9 cellular contexts compared by ENCODE assay signal in genomic region chr11:128906185-128907065, GRCh38. TPM values are rescaled to one million over a fixed set of nuclear protein-coding genes. Genes with fewer than 3 reads are reported as not detected.
DNase-seq lines count a peak whose midpoint lies in the region; ATAC-seq and TF ChIP-seq lines count a peak whose summit lies in the region.
"Had no signal": no experiment of that assay in that cellular context is flagged by ENCODE, and none has a peak within 500 bp of the region (broad histone marks: within the 10 kb centered on the region; RNA-seq: fewer than 3 reads in every experiment).

No MANE protein-coding gene starts in this region.

- 76% methylated on average over 8 of the region's 8 CpGs for WGBS in esophagus muscularis mucosa

- DNase-seq in CD8-positive, alpha-beta T cell = no peak
- DNase-seq in Peyer's patch (no peak), esophagus muscularis mucosa (ENCODE audit: extremely low spot score) (no peak), RKO (ENCODE audit: low spot score) (no peak), Karpas-422 (no peak), NCI-H1417 (lab: John Stamatoyannopoulos, UW) (no peak)

- peaks cover 21% of the 10 kb centered on the region for H3K4me1 Mint-ChIP-seq in CD8-positive, alpha-beta T cell (ENCODE audit: low read depth)
- H3K4me1 Mint-ChIP-seq in nephron = peaks cover 32% of the 10 kb centered on the region

- no peak overlapping the region for H3K4me2 ChIP-seq in Karpas-422 (ENCODE audit: low read depth, low read length, poor library complexity, severe bottlenecking)

- H4K20me1 ChIP-seq in Karpas-422 (ENCODE audit: insufficient read depth, low read depth, low read length) = no peaks in the 10 kb centered on the region

- H3K9ac ChIP-seq in Karpas-422 (ENCODE audit: low read length) = no peak overlapping the region

- peak overlapping the region; percentile 79 for H3K4me3 Mint-ChIP-seq in CD8-positive, alpha-beta T cell
- peak overlapping the region; percentile 75 to 81 (median 80) for H3K4me3 Mint-ChIP-seq in nephron

- no peak overlapping the region for H2AFZ ChIP-seq in Karpas-422 (ENCODE audit: low read length)

- peak overlapping the region; percentile 60 for H3K4me3 ChIP-seq in CD8-positive, alpha-beta T cell (ENCODE audit: low read depth, low read length)
- H3K4me3 ChIP-seq in Peyer's patch = peak overlapping the region; percentile 36 to 62 (median 58)
- H3K4me3 ChIP-seq in esophagus muscularis mucosa = peak overlapping the region; percentile 58 to 67 (median 60)
- no peak overlapping the region for H3K4me3 ChIP-seq in Karpas-422 (ENCODE audit: low read length)

- no peaks in the 10 kb centered on the region for H3K27me3 ChIP-seq in CD8-positive, alpha-beta T cell (ENCODE audit: insufficient read depth, low read length)
- no peaks in the 10 kb centered on the region for H3K27me3 ChIP-seq in Peyer's patch
- H3K27me3 ChIP-seq in esophagus muscularis mucosa = peaks cover 0 to 22% (median 0%) of the 10 kb centered on the region in 4 donors
- no peaks in the 10 kb centered on the region for H3K27me3 ChIP-seq in Karpas-422 (ENCODE audit: low read length)

- H3K27ac Mint-ChIP-seq in CD8-positive, alpha-beta T cell = no peak overlapping the region
- no peak overlapping the region for H3K27ac Mint-ChIP-seq in nephron

- peaks cover 7% of the 10 kb centered on the region for H3K4me1 ChIP-seq in CD8-positive, alpha-beta T cell (ENCODE audit: insufficient read depth, low read length)
- peaks cover 0 to 22% (median 3%) of the 10 kb centered on the region in 4 donors for H3K4me1 ChIP-seq in Peyer's patch
- H3K4me1 ChIP-seq in esophagus muscularis mucosa = peaks cover 23 to 51% (median 28%) of the 10 kb centered on the region in 4 donors
- H3K4me1 ChIP-seq in Karpas-422 (ENCODE audit: low read length) = no peaks in the 10 kb centered on the region

- CTCF ChIA-PET in CD8-positive, alpha-beta T cell (lab: Charles Lee) = interaction anchor here (0.6 to 6.5 kb wide), 9 partner anchors 8 to 877 kb away, joined by 3 to 91 read pairs (median 4); partner anchors contain the start of gene KCNJ5

- H3K36me3 Mint-ChIP-seq in CD8-positive, alpha-beta T cell = no peaks in the 10 kb centered on the region
- H3K36me3 Mint-ChIP-seq in nephron (ENCODE audit: low read depth) = no peaks in the 10 kb centered on the region

- POLR2A ChIA-PET in CD8-positive, alpha-beta T cell (lab: Charles Lee) = interaction anchor here (1.0 kb wide), 1 partner anchor 70 kb away, joined by 3 read pairs; no protein-coding TSS in a partner anchor

- H3K9me3 Mint-ChIP-seq in CD8-positive, alpha-beta T cell = no peaks in the 10 kb centered on the region
- H3K9me3 Mint-ChIP-seq in nephron = no peaks in the 10 kb centered on the region

- no peaks in the 10 kb centered on the region for H3K9me2 ChIP-seq in Karpas-422 (replicated peaks; ENCODE audit: insufficient read depth, low read length)

- no peaks in the 10 kb centered on the region for H3K36me3 ChIP-seq in CD8-positive, alpha-beta T cell (ENCODE audit: insufficient read depth, low read length)
- H3K36me3 ChIP-seq in Peyer's patch (no peaks in the 10 kb centered on the region), esophagus muscularis mucosa (no peaks in the 10 kb centered on the region), Karpas-422 (ENCODE audit: insufficient read depth, low read length) (no peaks in the 10 kb centered on the region)

- TF ChIP-seq POLR2A in Peyer's patch (IDR thresholded peaks at IDR 0.05) (no peak), esophagus muscularis mucosa (IDR thresholded peaks at IDR 0.05; ENCODE audit: low read depth) (no peak)

- TF ChIP-seq CTCF in CD8-positive, alpha-beta T cell (IDR thresholded peaks at IDR 0.05) = peak; percentile 28
- TF ChIP-seq CTCF in Peyer's patch (IDR thresholded peaks at IDR 0.05) = no peak
- no peak for TF ChIP-seq CTCF in esophagus muscularis mucosa (IDR thresholded peaks at IDR 0.05)
- TF ChIP-seq CTCF in nephron (IDR thresholded peaks at IDR 0.05; ENCODE audit: unreplicated experiment in 3 of 3) = peak in 1 of 3 experiments; percentile 21

- H3K79me2 ChIP-seq in Karpas-422 (ENCODE audit: low read length) = no peaks in the 10 kb centered on the region

- H3K27ac ChIP-seq in CD8-positive, alpha-beta T cell (ENCODE audit: low read depth, low read length) = no peak overlapping the region
- peak overlapping the region in 1 of 4 donors; percentile 54 for H3K27ac ChIP-seq in Peyer's patch
- peak overlapping the region; percentile 44 to 68 (median 59) for H3K27ac ChIP-seq in esophagus muscularis mucosa (replicated peaks in 1 of 4)
- H3K27ac ChIP-seq in Karpas-422 (ENCODE audit: low read length) = no peak overlapping the region

- H3K27me3 Mint-ChIP-seq in CD8-positive, alpha-beta T cell (ENCODE audit: low read depth) = peaks cover 43% of the 10 kb centered on the region
- peaks cover 70% of the 10 kb centered on the region for H3K27me3 Mint-ChIP-seq in nephron (ENCODE audit: low read depth)

- ATAC-seq in CD8-positive, alpha-beta T cell = no peak
- ATAC-seq in HG02840 (IDR thresholded peaks at IDR 0.05; ENCODE audit: low FRiP score, unreplicated experiment) = no peak

- intact Hi-C loops in CD8-positive, alpha-beta T cell (cut with DNase I, micrococcal nuclease) = loop anchor here in 1 of 2 experiments (1.0 to 5.0 kb wide), 2 partner anchors 22 to 169 kb away; no protein-coding TSS in a partner anchor
- intact Hi-C loops in esophagus muscularis mucosa (cut with DNase I) = no loop called here

- TF ChIP-seq EP300 in esophagus muscularis mucosa (IDR thresholded peaks at IDR 0.05) = no peak

- H3K9me3 ChIP-seq in CD8-positive, alpha-beta T cell (ENCODE audit: low read length) = no peaks in the 10 kb centered on the region
- H3K9me3 ChIP-seq in Peyer's patch = no peaks in the 10 kb centered on the region
- no peaks in the 10 kb centered on the region for H3K9me3 ChIP-seq in esophagus muscularis mucosa
- H3K9me3 ChIP-seq in Karpas-422 (ENCODE audit: low read length) = no peaks in the 10 kb centered on the region

RNA-seq across cellular contexts. Expression of gene KCNJ5, which starts 15.3 kb away (rescaled TPM):
- total RNA-seq in CD8-positive, alpha-beta T cell = not detected
- 1 to 10 TPM in 1 of 4 donors, not detected in 3; 1.6 TPM for total RNA-seq in Peyer's patch
- total RNA-seq in esophagus muscularis mucosa = 1 to 10 TPM in 2 of 4 donors, under 1 TPM in 2; 0.80 to 3.8 (median 1.00) TPM
- not detected in 2 replicates for total RNA-seq in Karpas-422 (2014; rRNA removed; shearing (Covaris generic); ENCODE audit: low replicate concordance)

RNA-seq across cellular contexts. Expression of gene TP53AIP1, which starts 36.2 kb away (rescaled TPM):
- under 1 TPM in 1 of 2 experiments, not detected in 1; 0.24 TPM for total RNA-seq in CD8-positive, alpha-beta T cell
- total RNA-seq in Peyer's patch (1 to 10 TPM in 1 of 4 donors, under 1 TPM in 2, not detected in 1; 0.35 to 2.0 (median 0.47) TPM), esophagus muscularis mucosa (under 1 TPM in 1 of 4 donors, not detected in 3; 0.57 TPM)
- total RNA-seq in Karpas-422 (2014; rRNA removed; shearing (Covaris generic); ENCODE audit: low replicate concordance) = not detected in 2 replicates

RNA-seq across cellular contexts. Expression of gene KCNJ1, which starts 39.3 kb away (rescaled TPM):
- not detected for total RNA-seq in CD8-positive, alpha-beta T cell
- total RNA-seq in Peyer's patch (not detected), esophagus muscularis mucosa (not detected)
- total RNA-seq in Karpas-422 (2014; rRNA removed; shearing (Covaris generic); ENCODE audit: low replicate concordance) = not detected in 2 replicates
- total RNA-seq: ureter had no signal

Comparison
In these comparisons a context has a peak if more than half of its experiments do, and no peak if none do; other contexts are left out.
1. H3K27ac ChIP-seq: peak in esophagus muscularis mucosa (4 of 4); none in CD8-positive, alpha-beta T cell (single experiment) and Karpas-422 (single experiment).